Comparison of ENCODE assay signal across 1 cellular context in genomic region chr2:134244091-134244490, GRCh38.
TF ChIP-seq lines count a peak whose summit lies in the region.

No MANE protein-coding gene starts in this region.

TF ChIP-seq in GM12878, 131 proteins besides CTCF, POLR2A, EP300 and RAD21:
- TF ChIP-seq, protein P1, sequence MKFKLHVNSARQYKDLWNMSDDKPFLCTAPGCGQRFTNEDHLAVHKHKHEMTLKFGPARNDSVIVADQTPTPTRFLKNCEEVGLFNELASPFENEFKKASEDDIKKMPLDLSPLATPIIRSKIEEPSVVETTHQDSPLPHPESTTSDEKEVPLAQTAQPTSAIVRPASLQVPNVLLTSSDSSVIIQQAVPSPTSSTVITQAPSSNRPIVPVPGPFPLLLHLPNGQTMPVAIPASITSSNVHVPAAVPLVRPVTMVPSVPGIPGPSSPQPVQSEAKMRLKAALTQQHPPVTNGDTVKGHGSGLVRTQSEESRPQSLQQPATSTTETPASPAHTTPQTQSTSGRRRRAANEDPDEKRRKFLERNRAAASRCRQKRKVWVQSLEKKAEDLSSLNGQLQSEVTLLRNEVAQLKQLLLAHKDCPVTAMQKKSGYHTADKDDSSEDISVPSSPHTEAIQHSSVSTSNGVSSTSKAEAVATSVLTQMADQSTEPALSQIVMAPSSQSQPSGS (IDR thresholded peaks at IDR 0.05; ENCODE audit: low read length), result no peak
- TF ChIP-seq ETV6 (conservative IDR thresholded peaks at IDR 0.05 in 1 of 2, IDR thresholded peaks at IDR 0.05 in 1 of 2; ENCODE audit: borderline replicate concordance in 1 of 2, low read depth in 1 of 2) (no peak), ZSCAN29 (IDR thresholded peaks at IDR 0.05) (no peak), NR2F1 (conservative IDR thresholded peaks at IDR 0.05) (no peak), KAT2A (conservative IDR thresholded peaks at IDR 0.05; ENCODE audit: control insufficient read depth, low read depth, low read length) (no peak), FOS (IDR thresholded peaks at IDR 0.05; ENCODE audit: borderline replicate concordance, extremely low read depth, insufficient read length) (no peak), E4F1 (IDR thresholded peaks at IDR 0.05; ENCODE audit: borderline replicate concordance, partially characterized antibody) (no peak), HSF1 (IDR thresholded peaks at IDR 0.05; ENCODE audit: low read depth, low read length) (no peak), ZBTB40 (IDR thresholded peaks at IDR 0.05; ENCODE audit: borderline replicate concordance) (no peak), ATF7 (IDR thresholded peaks at IDR 0.05; ENCODE audit: low read depth) (no peak), NR2C1 (IDR thresholded peaks at IDR 0.05) (no peak), ZNF622 (IDR thresholded peaks at IDR 0.05) (no peak), NRF1 (conservative IDR thresholded peaks at IDR 0.05; ENCODE audit: low read depth, low read length) (no peak), WRNIP1 (IDR thresholded peaks at IDR 0.05; ENCODE audit: borderline replicate concordance, low read depth, low read length) (no peak), ZNF24 (IDR thresholded peaks at IDR 0.05) (no peak)
